Comparison of ENCODE assay signal across 12 cellular contexts in genomic region chr3:180947761-180948390, GRCh38. TPM values are rescaled to one million over a fixed set of nuclear protein-coding genes. Genes with fewer than 3 reads are reported as not detected.
DNase-seq lines count a peak whose midpoint lies in the region; ATAC-seq and TF ChIP-seq lines count a peak whose summit lies in the region.
"Had no signal": no experiment of that assay in that cellular context is flagged by ENCODE, and none has a peak within 500 bp of the region (broad histone marks: within the 10 kb centered on the region; RNA-seq: fewer than 3 reads in every experiment).

No MANE protein-coding gene starts in this region.

- H3K27me3 Mint-ChIP-seq in neural progenitor cell (ENCODE audit: insufficient read depth, low read depth) = no peaks in the 10 kb centered on the region

- no peak overlapping the region for H3K4me3 ChIP-seq in A673 (ENCODE audit: low read depth, low read length, poor library complexity, severe bottlenecking)
- H3K4me3 ChIP-seq in neural progenitor cell = no peak overlapping the region

- H3K27ac ChIP-seq in A673 (ENCODE audit: low read depth, low read length, poor library complexity, severe bottlenecking) (no peak overlapping the region), neural progenitor cell (no peak overlapping the region)

- H4K20me1 ChIP-seq in neural progenitor cell (ENCODE audit: low read depth) = peaks cover 89% of the 10 kb centered on the region

- H2AFZ ChIP-seq in neural progenitor cell (replicated peaks) = no peak overlapping the region

- no peak for TF ChIP-seq CTCF in A673 (conservative IDR thresholded peaks at IDR 0.05; ENCODE audit: low read depth, low read length)
- TF ChIP-seq CTCF in neural progenitor cell (IDR thresholded peaks at IDR 0.05) = no peak

- H3K4me3 Mint-ChIP-seq in neural progenitor cell = no peak overlapping the region

- H3K9me3 ChIP-seq in A673 (ENCODE audit: low read depth, low read length, poor library complexity, severe bottlenecking) (no peaks in the 10 kb centered on the region), neural progenitor cell (ENCODE audit: low read depth) (no peaks in the 10 kb centered on the region)

- peaks cover 96% of the 10 kb centered on the region for H3K79me2 ChIP-seq in neural progenitor cell (ENCODE audit: low read depth)

- ATAC-seq in GM18498 (IDR thresholded peaks at IDR 0.05; ENCODE audit: unreplicated experiment) = peak; percentile 84
- peak; percentile 85 for ATAC-seq in GM21381 (IDR thresholded peaks at IDR 0.05; ENCODE audit: unreplicated experiment)
- peak; percentile 81 for ATAC-seq in HG03342 (IDR thresholded peaks at IDR 0.05; ENCODE audit: unreplicated experiment)

- POLR2A ChIA-PET in A673 (lab: Charles Lee; ENCODE audit: low non-redundant PET) = no interaction called here

- H3K4me1 ChIP-seq in A673 (ENCODE audit: insufficient read depth, low read length, poor library complexity, severe bottlenecking) (no peaks in the 10 kb centered on the region), neural progenitor cell (no peaks in the 10 kb centered on the region)

- H3K4me2 ChIP-seq in neural progenitor cell = no peak overlapping the region

- peak; percentile 8 for DNase-seq in SIG-M5 (lab: John Stamatoyannopoulos, UW)
- no peak for DNase-seq in A673 (ENCODE audit: low spot score)
- DNase-seq in neural progenitor cell (ENCODE audit: low spot score) = no peak
- DNase-seq in SHP77 treated with DMSO at 0.1 percent for 48 hours (lab: John Stamatoyannopoulos, UW) = no peak
- DNase-seq in NCI-H187 (lab: John Stamatoyannopoulos, UW) = no peak
- DNase-seq: activated CD8-positive, alpha-beta memory T cell treated with anti-CD3 and anti-CD28 coated beads, Interleukin-2, amount 50 U/mL, for 4 hours; C1 segment of cervical spinal cord; hippocampal formation; IMR-90 had no signal

- no peak overlapping the region for H3K9ac ChIP-seq in neural progenitor cell

- H3K27ac Mint-ChIP-seq in neural progenitor cell = no peak overlapping the region

- BruUV-seq in A673 (replicated peaks; lab: Mats Ljungman, UMichigan) = no TSS peak

- H3F3A ChIP-seq in neural progenitor cell (ENCODE audit: low read depth) = peaks cover 9% of the 10 kb centered on the region

- peaks cover 39% of the 10 kb centered on the region for H3K36me3 Mint-ChIP-seq in neural progenitor cell

- H3K36me3 ChIP-seq in A673 (ENCODE audit: insufficient read depth, low read length, poor library complexity, severe bottlenecking) = peaks cover 64% of the 10 kb centered on the region
- peaks cover 36% of the 10 kb centered on the region for H3K36me3 ChIP-seq in neural progenitor cell

- H3K27me3 ChIP-seq in A673 (replicated peaks; ENCODE audit: insufficient read depth, low read depth, low read length, poor library complexity) (no peaks in the 10 kb centered on the region), neural progenitor cell (no peaks in the 10 kb centered on the region)

- intact Hi-C loops in A673 (cut with micrococcal nuclease; ENCODE audit: unreplicated experiment) = no loop called here

- CTCF ChIA-PET in A673 (lab: Charles Lee) = no interaction called here

- no peaks in the 10 kb centered on the region for H3K4me1 Mint-ChIP-seq in neural progenitor cell

- H3K9me3 Mint-ChIP-seq in neural progenitor cell = no peaks in the 10 kb centered on the region

RNA-seq across cellular contexts. Expression of gene FXR1, which starts 35.4 kb away (rescaled TPM):
- total RNA-seq in A673 (2021) (219 and 233 TPM in 2 replicates), neural progenitor cell (ENCODE audit: low replicate concordance) (308 and 412 TPM in 2 replicates)

RNA-seq across cellular contexts. Expression of gene DNAJC19, which starts 41.7 kb away (rescaled TPM):
- 51.2 and 52.1 TPM in 2 replicates for total RNA-seq in A673 (2021)
- 61.5 and 108 TPM in 2 replicates for total RNA-seq in neural progenitor cell (ENCODE audit: low replicate concordance)
